Comparison of ENCODE assay signal across 8 cellular contexts in the genomic region with DNA sequence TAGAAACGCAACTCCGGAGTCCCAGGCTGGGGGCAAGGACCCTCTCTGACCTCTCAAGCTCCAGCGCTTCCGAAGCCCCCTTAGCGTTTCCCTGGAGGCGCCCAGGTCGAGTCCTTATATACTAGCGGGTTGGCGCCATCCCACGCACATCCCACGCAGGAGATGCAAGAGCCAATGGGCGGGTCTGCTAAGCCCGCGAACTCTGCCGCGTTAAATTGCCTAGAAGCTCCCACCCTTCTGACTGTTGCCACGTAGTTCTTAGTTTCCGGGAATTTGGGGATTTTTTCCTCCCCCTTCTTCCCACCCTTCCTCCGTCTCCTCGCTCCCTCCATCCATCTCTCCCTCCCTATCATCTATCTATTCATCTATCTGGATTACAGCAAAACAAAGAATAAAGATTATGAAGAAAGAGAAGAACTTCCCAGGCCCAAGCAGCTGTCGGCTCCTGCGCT. TPM values are rescaled to one million over a fixed set of nuclear protein-coding genes. Genes with fewer than 3 reads are reported as not detected.
DNase-seq lines count a peak whose midpoint lies in the region; ATAC-seq and TF ChIP-seq lines count a peak whose summit lies in the region.

A gene with protein sequence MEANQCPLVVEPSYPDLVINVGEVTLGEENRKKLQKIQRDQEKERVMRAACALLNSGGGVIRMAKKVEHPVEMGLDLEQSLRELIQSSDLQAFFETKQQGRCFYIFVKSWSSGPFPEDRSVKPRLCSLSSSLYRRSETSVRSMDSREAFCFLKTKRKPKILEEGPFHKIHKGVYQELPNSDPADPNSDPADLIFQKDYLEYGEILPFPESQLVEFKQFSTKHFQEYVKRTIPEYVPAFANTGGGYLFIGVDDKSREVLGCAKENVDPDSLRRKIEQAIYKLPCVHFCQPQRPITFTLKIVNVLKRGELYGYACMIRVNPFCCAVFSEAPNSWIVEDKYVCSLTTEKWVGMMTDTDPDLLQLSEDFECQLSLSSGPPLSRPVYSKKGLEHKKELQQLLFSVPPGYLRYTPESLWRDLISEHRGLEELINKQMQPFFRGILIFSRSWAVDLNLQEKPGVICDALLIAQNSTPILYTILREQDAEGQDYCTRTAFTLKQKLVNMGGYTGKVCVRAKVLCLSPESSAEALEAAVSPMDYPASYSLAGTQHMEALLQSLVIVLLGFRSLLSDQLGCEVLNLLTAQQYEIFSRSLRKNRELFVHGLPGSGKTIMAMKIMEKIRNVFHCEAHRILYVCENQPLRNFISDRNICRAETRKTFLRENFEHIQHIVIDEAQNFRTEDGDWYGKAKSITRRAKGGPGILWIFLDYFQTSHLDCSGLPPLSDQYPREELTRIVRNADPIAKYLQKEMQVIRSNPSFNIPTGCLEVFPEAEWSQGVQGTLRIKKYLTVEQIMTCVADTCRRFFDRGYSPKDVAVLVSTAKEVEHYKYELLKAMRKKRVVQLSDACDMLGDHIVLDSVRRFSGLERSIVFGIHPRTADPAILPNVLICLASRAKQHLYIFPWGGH (minus strand): TSS at position 90 of the 452 bp plus-strand sequence. CDS start 9,814 bp downstream, outside the sequence.

- no peaks in the 10 kb centered on the region for H3K9me3 ChIP-seq in Panc1 (ENCODE audit: control insufficient read depth, insufficient read depth, low read depth, low read length)

- H3K4me1 ChIP-seq in Panc1 (ENCODE audit: control insufficient read depth, insufficient read depth, low read length) = peaks cover 4% of the 10 kb centered on the region

- H3K9me3 Mint-ChIP-seq in activated T-helper 2 cell treated with anti-CD3 and anti-CD28 coated beads, Interferon-gamma antibody, Interleukin-2, Interleukin-4, amounts not matched to agents 10 μg/mL and 5 μg/mL and 100 μg/mL, durations not matched to agents 14 hours and 24 hours and 36 hours = peaks cover 27% of the 10 kb centered on the region
- peaks cover 27% of the 10 kb centered on the region for H3K9me3 Mint-ChIP-seq in nephron

- H3K27me3 ChIP-seq in Panc1 (ENCODE audit: control insufficient read depth, insufficient read depth, low read length) = no peaks in the 10 kb centered on the region

- H3K27ac ChIP-seq in Panc1 (ENCODE audit: low read length) = peak within 1 kb of the TSS; percentile 95

- H3K4me3 Mint-ChIP-seq in activated T-helper 2 cell treated with anti-CD3 and anti-CD28 coated beads, Interferon-gamma antibody, Interleukin-2, Interleukin-4, amounts not matched to agents 10 μg/mL and 5 μg/mL and 100 μg/mL, durations not matched to agents 14 hours and 24 hours and 36 hours (ENCODE audit: low read depth) = peak within 1 kb of the TSS; percentile 96
- H3K4me3 Mint-ChIP-seq in nephron = peak within 1 kb of the TSS; percentile 84 to 89 (median 87)

- H3K4me1 Mint-ChIP-seq in activated T-helper 2 cell treated with anti-CD3 and anti-CD28 coated beads, Interferon-gamma antibody, Interleukin-2, Interleukin-4, amounts not matched to agents 10 μg/mL and 5 μg/mL and 100 μg/mL, durations not matched to agents 14 hours and 24 hours and 36 hours (ENCODE audit: low read depth) = peaks cover 56% of the 10 kb centered on the region
- H3K4me1 Mint-ChIP-seq in nephron = peaks cover 26% of the 10 kb centered on the region

- DNase-seq in GF-D8 (lab: John Stamatoyannopoulos, UW) = peak; percentile 72
- no peak for DNase-seq in Panc1 (ENCODE audit: low read depth, low spot score)
- DNase-seq in activated T-helper 2 cell treated with anti-CD3 and anti-CD28 coated beads, Interferon-gamma antibody, Interleukin-2, Interleukin-4, amounts not matched to agents 10 μg/mL and 5 μg/mL and 100 μg/mL, durations not matched to agents 14 hours and 24 hours and 36 hours (ENCODE audit: low spot score) = peak; percentile 81
- DNase-seq in fibroblast of mammary gland (ENCODE audit: low read depth) = peak; percentile 97
- peak; percentile 94 for DNase-seq in stimulated activated naive CD8-positive, alpha-beta T cell treated with anti-CD3 and anti-CD28 coated beads, Interleukin-15, Interleukin-2, amounts not matched to agents 100 U/mL and 50 U/mL, for 24 hours

- peak; percentile 49 for ATAC-seq in HG03175 (IDR thresholded peaks at IDR 0.05; ENCODE audit: unreplicated experiment)
- peak; percentile 91 for ATAC-seq in Panc1
- ATAC-seq in stimulated activated naive CD8-positive, alpha-beta T cell treated with anti-CD3 and anti-CD28 coated beads, Interleukin-15, Interleukin-2, amounts not matched to agents 100 U/mL and 50 U/mL, for 24 hours = peak; percentile 73
- ATAC-seq in GM21723 (IDR thresholded peaks at IDR 0.05; ENCODE audit: unreplicated experiment) = no peak

- intact Hi-C loops in Panc1 (cut with micrococcal nuclease; ENCODE audit: unreplicated experiment) = no loop called here
- intact Hi-C loops in activated T-helper 2 cell treated with anti-CD3 and anti-CD28 coated beads, Interferon-gamma antibody, Interleukin-2, Interleukin-4, amounts not matched to agents 10 μg/mL and 5 μg/mL and 100 μg/mL, durations not matched to agents 14 hours and 24 hours and 36 hours (cut with micrococcal nuclease) = loop anchor here (1.0 to 2.0 kb wide), 6 partner anchors 59 to 163 kb away; a partner anchor contains a TSS

- in situ Hi-C loops in Panc1 (cut with HindIII; ENCODE audit: low pct_unique_long_range_greater_than_20kb, low sequenced_read_pairs) = no loop called here

- no TSS peak for BruUV-seq in Panc1 (replicated peaks; lab: Mats Ljungman, UMichigan)

- H3K36me3 ChIP-seq in Panc1 (ENCODE audit: control insufficient read depth, insufficient read depth, low read length) = no peaks in the 10 kb centered on the region

- H3K4me3 ChIP-seq in Panc1 (ENCODE audit: low read depth in 2 of 2, low read length in 2 of 2) = peak within 1 kb of the TSS; percentile 61 to 84
- peak within 1 kb of the TSS; percentile 82 for H3K4me3 ChIP-seq in fibroblast of mammary gland (ENCODE audit: control insufficient read depth, low read depth, low read length)

- H3K27me3 Mint-ChIP-seq in activated T-helper 2 cell treated with anti-CD3 and anti-CD28 coated beads, Interferon-gamma antibody, Interleukin-2, Interleukin-4, amounts not matched to agents 10 μg/mL and 5 μg/mL and 100 μg/mL, durations not matched to agents 14 hours and 24 hours and 36 hours (ENCODE audit: low read depth) = peaks cover 3% of the 10 kb centered on the region
- peaks cover 91% of the 10 kb centered on the region for H3K27me3 Mint-ChIP-seq in nephron (ENCODE audit: low read depth)

- TF ChIP-seq CTCF in Panc1 (IDR thresholded peaks at IDR 0.05) (no peak), fibroblast of mammary gland (conservative IDR thresholded peaks at IDR 0.05; ENCODE audit: control insufficient read depth, insufficient read depth, low read depth, low read length) (no peak), nephron (IDR thresholded peaks at IDR 0.05; ENCODE audit: unreplicated experiment in 3 of 3) (no peak)

- peaks cover 46% of the 10 kb centered on the region for H3K36me3 Mint-ChIP-seq in activated T-helper 2 cell treated with anti-CD3 and anti-CD28 coated beads, Interferon-gamma antibody, Interleukin-2, Interleukin-4, amounts not matched to agents 10 μg/mL and 5 μg/mL and 100 μg/mL, durations not matched to agents 14 hours and 24 hours and 36 hours (ENCODE audit: low read depth)
- H3K36me3 Mint-ChIP-seq in nephron (ENCODE audit: low read depth) = no peaks in the 10 kb centered on the region

- peak within 1 kb of the TSS; percentile 96 for H3K27ac Mint-ChIP-seq in activated T-helper 2 cell treated with anti-CD3 and anti-CD28 coated beads, Interferon-gamma antibody, Interleukin-2, Interleukin-4, amounts not matched to agents 10 μg/mL and 5 μg/mL and 100 μg/mL, durations not matched to agents 14 hours and 24 hours and 36 hours
- peak within 1 kb of the TSS in 2 of 3 experiments; percentile 89 to 95 for H3K27ac Mint-ChIP-seq in nephron

- POLR2A ChIA-PET in Panc1 (lab: Charles Lee) = interaction anchor here (0.5 to 0.8 kb wide), 2 partner anchors 28 to 65 kb away, joined by 3 read pairs; no protein-coding TSS in a partner anchor

- CTCF ChIA-PET in Panc1 (lab: Charles Lee) = no interaction called here

RNA-seq across cellular contexts. Expression of the gene that starts here (rescaled TPM):
- total RNA-seq in Panc1 (2021; ENCODE audit: unreplicated experiment) = 45.0 TPM
- 17.8 TPM for polyA plus RNA-seq in Panc1 (2012; ENCODE audit: insufficient read length)
- 112 and 114 TPM in 2 replicates for total RNA-seq in activated T-helper 2 cell treated with anti-CD3 and anti-CD28 coated beads, Interferon-gamma antibody, Interleukin-2, Interleukin-4, amounts not matched to agents 10 μg/mL and 5 μg/mL and 100 μg/mL, durations not matched to agents 14 hours and 24 hours and 36 hours
